In genomic region chr2:187499941-187500532, GRCh38 we compare ENCODE assay signal across 8 cellular contexts. TPM values are rescaled to one million over a fixed set of nuclear protein-coding genes. Genes with fewer than 3 reads are reported as not detected.
DNase-seq lines count a peak whose midpoint lies in the region; ATAC-seq, FAIRE-seq and TF ChIP-seq lines count a peak whose summit lies in the region.
"Had no signal": no experiment of that assay in that cellular context is flagged by ENCODE, and none has a peak within 500 bp of the region (broad histone marks: within the 10 kb centered on the region; RNA-seq: fewer than 3 reads in every experiment).

No MANE protein-coding gene starts in this region.

- in situ Hi-C loops in GM12878 (cut with MboI), result loop anchor here (5.0 kb wide), 2 partner anchors 77 to 342 kb away; no protein-coding TSS in a partner anchor

- BruUV-seq in PC-3 (replicated peaks; lab: Mats Ljungman, UMichigan) (no TSS peak), GM12878 (replicated peaks; lab: Mats Ljungman, UMichigan) (no TSS peak)

- H3K27ac Mint-ChIP-seq in GM23338, result no peak overlapping the region

- H3K27me3 Mint-ChIP-seq in GM23338 (ENCODE audit: insufficient read depth, low read depth, poor library complexity), result no peaks in the 10 kb centered on the region
- H3K27me3 Mint-ChIP-seq: central memory CD8-positive, alpha-beta T cell had no signal

- peak; percentile 72 for ATAC-seq in GM23338
- ATAC-seq in PC-3, result peak; percentile 18; the same call in 1 of the 2 replicates
- peak; percentile 94 for ATAC-seq in GM12878

- intact Hi-C loops in PC-3 (cut with micrococcal nuclease) (loop anchor here (1.0 to 5.0 kb wide), 7 partner anchors 27 to 1013 kb away; partner anchors contain the start of gene GULP1), GM12878 (cut with micrococcal nuclease; ENCODE audit: unreplicated experiment) (loop anchor here (1.0 to 10.0 kb wide), 4 partner anchors 80 to 1012 kb away; no protein-coding TSS in a partner anchor)

- H3K4me2 ChIP-seq in GM23338 (no peak overlapping the region), PC-3 (ENCODE audit: low read length) (no peak overlapping the region), GM12878 (ENCODE audit: control insufficient read depth, insufficient read depth) (no peak overlapping the region)

- H3K36me3 ChIP-seq in GM23338 (ENCODE audit: insufficient read depth), result no peaks in the 10 kb centered on the region
- no peaks in the 10 kb centered on the region for H3K36me3 ChIP-seq in PC-3 (ENCODE audit: low read depth, low read length)
- H3K36me3 ChIP-seq in GM12878 (ENCODE audit: control insufficient read depth in 2 of 2, insufficient read depth in 2 of 2, low read length in 1 of 2), result no peaks in the 10 kb centered on the region

- TF ChIP-seq RAD21 in GM12878 (IDR thresholded peaks at IDR 0.05; ENCODE audit: insufficient read depth, low read depth, low read length), result peak; percentile 99

- TF ChIP-seq POLR2A in GM12878 (IDR thresholded peaks at IDR 0.05; ENCODE audit: low read depth, low read length), result no peak

- peak; percentile 78 for DNase-seq in GM23338 (ENCODE audit: low spot score)
- peak; percentile 34 for DNase-seq in Jurkat, Clone E6-1 (ENCODE audit: low read depth, low spot score)
- peak; percentile 85 for DNase-seq in PC-3
- no peak for DNase-seq in GM12878 (ENCODE audit: low read depth, low spot score)
- peak; percentile 55 for DNase-seq in islet precursor cell
- DNase-seq in stimulated activated CD4-positive, alpha-beta T cell treated with anti-CD3 and anti-CD28 coated beads, Interleukin-4, amount 100 ng/mL, for 1 hour, result peak; percentile 23

- H3K9ac ChIP-seq in PC-3 (ENCODE audit: low read length) (peak overlapping the region; percentile 82), GM12878 (ENCODE audit: control insufficient read depth, insufficient read depth, low read length) (no peak overlapping the region)

- CTCF ChIA-PET in PC-3 (lab: Charles Lee), result interaction anchor here (0.6 to 1.7 kb wide), 16 partner anchors 14 to 1478 kb away, joined by 3 to 37 read pairs (median 3); no protein-coding TSS in a partner anchor
- CTCF ChIA-PET in GM12878 (lab: Yijun Ruan, JAX), result interaction anchor here (0.6 to 6.6 kb wide), 66 partner anchors 8 to 1478 kb away, joined by 3 to 562 read pairs (median 5); partner anchors contain the start of genes CALCRL and TFPI

- POLR2A ChIA-PET in PC-3 (lab: Charles Lee; ENCODE audit: unreplicated experiment), result no interaction called here
- POLR2A ChIA-PET in GM12878 (lab: Charles Lee), result interaction anchor here (0.9 to 1.7 kb wide), 2 partner anchors 49 to 80 kb away, joined by 4 to 11 read pairs; no protein-coding TSS in a partner anchor

- peaks cover 5% of the 10 kb centered on the region; the same call in 1 of the 2 replicates for H3K4me1 ChIP-seq in GM23338 (ENCODE audit: insufficient read depth)
- H3K4me1 ChIP-seq in PC-3 (ENCODE audit: insufficient read depth, low read length), result peaks cover 41% of the 10 kb centered on the region
- no peaks in the 10 kb centered on the region for H3K4me1 ChIP-seq in GM12878 (ENCODE audit: control insufficient read depth, insufficient read depth, low read length)

- H3K79me2 ChIP-seq in GM23338 (replicated peaks; ENCODE audit: insufficient read depth), result no peaks in the 10 kb centered on the region
- no peaks in the 10 kb centered on the region for H3K79me2 ChIP-seq in PC-3 (ENCODE audit: low read length)
- H3K79me2 ChIP-seq in GM12878 (ENCODE audit: control insufficient read depth, insufficient read depth, low read length), result no peaks in the 10 kb centered on the region

- peak; percentile 54; the same call in 2 of the 3 replicates for TF ChIP-seq CTCF in GM12872 (IDR thresholded peaks at IDR 0.05; ENCODE audit: insufficient read depth, low read depth, low read length)
- TF ChIP-seq CTCF in GM23338 (conservative IDR thresholded peaks at IDR 0.05; ENCODE audit: low read depth in 2 of 2), result peak; percentile 95
- TF ChIP-seq CTCF in PC-3 (conservative IDR thresholded peaks at IDR 0.05; ENCODE audit: low read depth, low read length), result peak; percentile 80
- TF ChIP-seq CTCF in GM12878 (IDR thresholded peaks at IDR 0.05 in 2 of 3, conservative IDR thresholded peaks at IDR 0.05 in 1 of 3; ENCODE audit: control insufficient read depth in 2 of 3, extremely low read depth in 1 of 3, insufficient read depth in 1 of 3, low read depth in 3 of 3, low read length in 3 of 3), result peak; percentile 61 to 92 (median 63); a peak in 5 of 6 replicates

- FAIRE-seq in GM12878 (lab: Jason Lieb, UNC), result peak; percentile 68

- H3K9me2 ChIP-seq in GM23338 (ENCODE audit: insufficient read depth), result no peaks in the 10 kb centered on the region
- H3K9me2 ChIP-seq in PC-3 (replicated peaks; ENCODE audit: low read length), result no peaks in the 10 kb centered on the region

- SMC1A ChIA-PET in GM12878 (lab: Charles Lee; ENCODE audit: uncharacterized antibody, unreplicated experiment), result interaction anchor here (0.6 to 8.6 kb wide), 69 partner anchors 9 to 1484 kb away, joined by 3 to 389 read pairs (median 4); partner anchors contain the start of gene TFPI

- TF ChIP-seq EP300 in GM12878 (IDR thresholded peaks at IDR 0.05; ENCODE audit: borderline replicate concordance in 1 of 2, control insufficient read depth in 1 of 2, low read depth in 2 of 2, low read length in 2 of 2), result no peak

- H4K20me1 ChIP-seq in GM23338 (replicated peaks; ENCODE audit: insufficient read depth) (no peaks in the 10 kb centered on the region), PC-3 (ENCODE audit: low read length) (no peaks in the 10 kb centered on the region), GM12878 (ENCODE audit: control insufficient read depth, insufficient read depth) (no peaks in the 10 kb centered on the region)

- H3K9me3 Mint-ChIP-seq in GM23338, result no peaks in the 10 kb centered on the region
- H3K9me3 Mint-ChIP-seq: central memory CD8-positive, alpha-beta T cell had no signal

- no peaks in the 10 kb centered on the region for H3K36me3 Mint-ChIP-seq in GM23338 (ENCODE audit: low read depth)

- RAD21 ChIA-PET in GM12878 (lab: Charles Lee; ENCODE audit: unreplicated experiment), result interaction anchor here (0.6 to 6.4 kb wide), 42 partner anchors 9 to 1912 kb away, joined by 3 to 297 read pairs (median 4); partner anchors contain the start of genes CALCRL and TFPI

- H3K27me3 ChIP-seq in GM23338 (ENCODE audit: insufficient read depth), result no peaks in the 10 kb centered on the region
- H3K27me3 ChIP-seq in PC-3 (ENCODE audit: low read length), result no peaks in the 10 kb centered on the region
- no peaks in the 10 kb centered on the region for H3K27me3 ChIP-seq in GM12878 (replicated peaks in 1 of 2; ENCODE audit: control insufficient read depth in 2 of 2, insufficient read depth in 2 of 2, low read length in 1 of 2)

- H3K9me3 ChIP-seq in PC-3 (ENCODE audit: low read length), result no peaks in the 10 kb centered on the region
- H3K9me3 ChIP-seq in GM12878 (replicated peaks; ENCODE audit: control insufficient read depth, insufficient read depth, low read length), result no peaks in the 10 kb centered on the region

- H3K4me3 Mint-ChIP-seq in GM23338, result no peak overlapping the region
- H3K4me3 Mint-ChIP-seq: central memory CD8-positive, alpha-beta T cell had no signal

- H3K27ac ChIP-seq in GM23338 (ENCODE audit: low read depth) (no peak overlapping the region), PC-3 (ENCODE audit: low read length) (peak overlapping the region; percentile 95), GM12878 (ENCODE audit: control insufficient read depth, insufficient read depth) (no peak overlapping the region)

- no peak overlapping the region for H2AFZ ChIP-seq in GM23338
- no peak overlapping the region for H2AFZ ChIP-seq in PC-3 (ENCODE audit: low read length)
- no peak overlapping the region for H2AFZ ChIP-seq in GM12878 (ENCODE audit: control insufficient read depth, low read depth, low read length)

- 0% methylated on average over 2 of the region's 2 CpGs for WGBS in GM12878 (ENCODE audit: insufficient coverage, insufficient replicate concordance, low lambda C conversion rate, missing lambda C conversion rate)

- H3F3A ChIP-seq in GM23338 (replicated peaks; ENCODE audit: low read depth) (no peaks in the 10 kb centered on the region), PC-3 (ENCODE audit: low read length, unreplicated experiment) (no peaks in the 10 kb centered on the region)

- H3K4me3 ChIP-seq in GM23338 (no peak overlapping the region), PC-3 (ENCODE audit: low read length) (no peak overlapping the region), GM12878 (no peak overlapping the region)
- H3K4me3 ChIP-seq in Jurkat, Clone E6-1 (ENCODE audit: low read length), result no peak overlapping the region

- H3K4me1 Mint-ChIP-seq in GM23338, result peaks cover 12% of the 10 kb centered on the region; the same call in 2 of the 3 replicates
- H3K4me1 Mint-ChIP-seq: central memory CD8-positive, alpha-beta T cell had no signal

RNA-seq across cellular contexts. Expression of gene CALCRL, which starts 52.0 kb away (rescaled TPM):
- total RNA-seq in GM23338 (2014; rRNA removed; shearing (Covaris generic)), result 5.9 and 10.9 TPM in 2 replicates
- polyA plus RNA-seq in GM23338 (2016; fragmentation: Nextera tagmentation; extraction: Ambion mirVana) (2.6 and 3.2 TPM in 2 replicates), GM12878 (2011; rRNA removed) (4.5 and 8.0 TPM in 2 replicates), GM12878 (2014; fragmentation: Illumina TruSeq; extraction: Trizol) (5.5 and 7.2 TPM in 2 replicates), GM12878 (2014; fragmentation: Nextera tagmentation; extraction: Ambion mirVana) (1 to 10 TPM; 6.1 to 7.4 TPM), GM12878 (2014; rRNA removed) (3.3 and 3.8 TPM in 2 replicates), GM12878 (2016; fragmentation: Nextera tagmentation; extraction: Ambion mirVana) (1 to 10 TPM; 2.3 to 3.3 TPM)
- not detected for polyA plus RNA-seq in Jurkat, Clone E6-1 (2012; ENCODE audit: insufficient read depth, insufficient read length)
- total RNA-seq in PC-3 (2014; rRNA removed) (not detected in 2 replicates), GM12878 (2014; rRNA removed) (8.5 and 11.1 TPM in 2 replicates), GM12878 (2014; rRNA removed; fragmentation: Illumina TruSeq; extraction: Trizol) (6.9 and 11.1 TPM in 2 replicates), GM12878 (2021) (4.5 and 5.6 TPM in 2 replicates)
- 28.6 and 30.0 TPM in 2 replicates for total RNA-seq in GM12878 (2013; cell fraction: nucleolus; rRNA removed)
- 1.0 TPM for polyA plus RNA-seq in GM12878 (2011; ENCODE audit: low read depth)
- 2.9 and 4.3 TPM in 2 replicates for polyA plus RNA-seq in GM12878 (2011; cell fraction: cytosol; rRNA removed)
- 2.7 and 2.8 TPM in 2 replicates for polyA plus RNA-seq in GM12878 (2011; cell fraction: nucleus; rRNA removed)
- polyA plus RNA-seq in GM12878 (2012), result 0.95 and 1.5 TPM in 2 replicates
- 9.1 TPM in 2 replicates for polyA minus RNA-seq in GM12878 (2011; rRNA and poly(A)+ RNA removed)
- 1.6 and 2.8 TPM in 2 replicates for polyA minus RNA-seq in GM12878 (2011; cell fraction: cytosol; rRNA and poly(A)+ RNA removed)
- polyA minus RNA-seq in GM12878 (2011; cell fraction: nucleus; rRNA and poly(A)+ RNA removed), result 6.6 and 10.2 TPM in 2 replicates

RNA-seq across cellular contexts. Expression of gene TFPI, which starts 54.2 kb away (rescaled TPM):
- total RNA-seq in GM23338 (2014; rRNA removed; shearing (Covaris generic)), result 0.58 and 1.8 TPM in 2 replicates
- 1.9 and 2.2 TPM in 2 replicates for polyA plus RNA-seq in GM23338 (2016; fragmentation: Nextera tagmentation; extraction: Ambion mirVana)
- not detected for polyA plus RNA-seq in Jurkat, Clone E6-1 (2012; ENCODE audit: insufficient read depth, insufficient read length)
- total RNA-seq in PC-3 (2014; rRNA removed), result 15.0 and 16.0 TPM in 2 replicates
- total RNA-seq in GM12878 (2013; cell fraction: nucleolus; rRNA removed), result 4.2 TPM in 2 replicates
- total RNA-seq in GM12878 (2014; rRNA removed), result 0.17 and 0.60 TPM in 2 replicates
- 0.18 and 0.37 TPM in 2 replicates for total RNA-seq in GM12878 (2014; rRNA removed; fragmentation: Illumina TruSeq; extraction: Trizol)
- 0.29 and 0.41 TPM in 2 replicates for total RNA-seq in GM12878 (2021)
- not detected for polyA plus RNA-seq in GM12878 (2011; ENCODE audit: low read depth)
- 0.07 and 0.29 TPM in 2 replicates for polyA plus RNA-seq in GM12878 (2011; rRNA removed)
- 0.10 TPM in 1 of 2 replicates, not detected in the other for polyA plus RNA-seq in GM12878 (2011; cell fraction: cytosol; rRNA removed)
- 0.03 and 0.04 TPM in 2 replicates for polyA plus RNA-seq in GM12878 (2011; cell fraction: nucleus; rRNA removed)
- polyA plus RNA-seq in GM12878 (2012), result 0.15 and 0.23 TPM in 2 replicates
- polyA plus RNA-seq in GM12878 (2014; fragmentation: Illumina TruSeq; extraction: Trizol), result 0.40 and 2.3 TPM in 2 replicates
- under 1 TPM; 0.42 to 0.53 TPM for polyA plus RNA-seq in GM12878 (2014; fragmentation: Nextera tagmentation; extraction: Ambion mirVana)
- polyA plus RNA-seq in GM12878 (2014; rRNA removed), result 0.04 and 0.59 TPM in 2 replicates
- under 1 TPM; 0.27 to 0.29 TPM for polyA plus RNA-seq in GM12878 (2016; fragmentation: Nextera tagmentation; extraction: Ambion mirVana)
- 0.10 and 0.44 TPM in 2 replicates for polyA minus RNA-seq in GM12878 (2011; rRNA and poly(A)+ RNA removed)
- polyA minus RNA-seq in GM12878 (2011; cell fraction: cytosol; rRNA and poly(A)+ RNA removed), result 1.5 TPM in 1 of 2 replicates, not detected in the other
- polyA minus RNA-seq in GM12878 (2011; cell fraction: nucleus; rRNA and poly(A)+ RNA removed), result 0.10 and 0.24 TPM in 2 replicates

Comparison
In these comparisons a context has a peak if more than half of its experiments do, and no peak if none do; other contexts are left out.
1. ATAC-seq: peak in every context shown above with its lines; median percentile 94 in GM12878; 72 in GM23338; 18 in PC-3.